Comparison of ENCODE assay signal across 9 cellular contexts in genomic region chr1:153968400-153968799, GRCh38. TPM values are rescaled to one million over a fixed set of nuclear protein-coding genes. Genes with fewer than 3 reads are reported as not detected.
DNase-seq lines count a peak whose midpoint lies in the region; ATAC-seq and TF ChIP-seq lines count a peak whose summit lies in the region.
"Had no signal": no experiment of that assay in that cellular context is flagged by ENCODE, and none has a peak within 500 bp of the region (broad histone marks: within the 10 kb centered on the region; RNA-seq: fewer than 3 reads in every experiment).

No MANE protein-coding gene starts in this region.

- in situ Hi-C loops in gastrocnemius medialis (cut with MboI; ENCODE audit: low sequenced_read_pairs in 4 of 4) = loop anchor here in 1 of 4 donors (10.0 kb wide), 1 partner anchor 294 kb away; the partner anchor contains the start of genes ILF2 and NPR1

- H3K36me3 ChIP-seq in GM23338 (ENCODE audit: insufficient read depth) = no peaks in the 10 kb centered on the region; the same call in 1 of the 2 replicates
- no peaks in the 10 kb centered on the region for H3K36me3 ChIP-seq in SJCRH30
- H3K36me3 ChIP-seq in gastrocnemius medialis = peaks cover 0 to 7% of the 10 kb centered on the region in 2 donors

- peak overlapping the region; percentile 76 for H3K4me2 ChIP-seq in GM23338

- H4K20me1 ChIP-seq in GM23338 (replicated peaks; ENCODE audit: insufficient read depth) = no peaks in the 10 kb centered on the region

- H3K27me3 Mint-ChIP-seq in GM23338 (ENCODE audit: insufficient read depth, low read depth, poor library complexity) = peaks cover 18% of the 10 kb centered on the region

- no peaks in the 10 kb centered on the region for H3K9me2 ChIP-seq in GM23338 (ENCODE audit: insufficient read depth)

- H3K27ac ChIP-seq in GM23338 (ENCODE audit: low read depth) (peak overlapping the region; percentile 97), SJCRH30 (no peak overlapping the region), gastrocnemius medialis (peak overlapping the region; percentile 87 to 94 (median 90))

- no peak overlapping the region for H2AFZ ChIP-seq in GM23338

- no peak for TF ChIP-seq POLR2A in gastrocnemius medialis (IDR thresholded peaks at IDR 0.05)

- DNase-seq in GM23338 (ENCODE audit: low spot score) (no peak), SJCRH30 (no peak), fibroblast of the aortic adventitia (ENCODE audit: low read depth) (no peak), gastrocnemius medialis (no peak), GF-D8 (lab: John Stamatoyannopoulos, UW) (no peak), NCI-H1930 (lab: John Stamatoyannopoulos, UW) (no peak), NK-92 (lab: John Stamatoyannopoulos, UW; ENCODE audit: unreplicated experiment) (no peak)
- DNase-seq: cortex of kidney had no signal

- peaks cover 4% of the 10 kb centered on the region; the same call in 1 of the 3 replicates for H3K9me3 Mint-ChIP-seq in GM23338

- peaks cover 40% of the 10 kb centered on the region for H3K36me3 Mint-ChIP-seq in GM23338 (ENCODE audit: low read depth)

- H3K4me3 ChIP-seq in GM23338 = peak overlapping the region; percentile 62
- H3K4me3 ChIP-seq in SJCRH30 = peak overlapping the region; percentile 64
- H3K4me3 ChIP-seq in fibroblast of the aortic adventitia (ENCODE audit: low read depth, low read length) = peak overlapping the region; percentile 77
- peak overlapping the region; percentile 56 to 68 (median 62) for H3K4me3 ChIP-seq in gastrocnemius medialis

- peaks cover 21% of the 10 kb centered on the region for H3K4me1 Mint-ChIP-seq in GM23338

- ATAC-seq in GM23338 = no peak
- ATAC-seq in gastrocnemius medialis = no peak
- ATAC-seq in GM21825 (IDR thresholded peaks at IDR 0.05; ENCODE audit: unreplicated experiment) = no peak

- H3K4me1 ChIP-seq in GM23338 (ENCODE audit: insufficient read depth) = peaks cover 28% of the 10 kb centered on the region
- no peaks in the 10 kb centered on the region for H3K4me1 ChIP-seq in SJCRH30
- H3K4me1 ChIP-seq in gastrocnemius medialis = peaks cover 26 to 28% of the 10 kb centered on the region in 2 donors

- TF ChIP-seq CTCF in GM23338 (conservative IDR thresholded peaks at IDR 0.05; ENCODE audit: low read depth in 2 of 2) (no peak), fibroblast of the aortic adventitia (IDR thresholded peaks at IDR 0.05; ENCODE audit: insufficient read depth, low read length) (no peak), gastrocnemius medialis (IDR thresholded peaks at IDR 0.05 in 4 of 5, conservative IDR thresholded peaks at IDR 0.05 in 1 of 5) (no peak)

- peak overlapping the region; percentile 97 for H3K27ac Mint-ChIP-seq in GM23338

- peak overlapping the region; percentile 81 for H3K4me3 Mint-ChIP-seq in GM23338

- peaks cover 27% of the 10 kb centered on the region; the same call in 1 of the 2 replicates for H3F3A ChIP-seq in GM23338 (replicated peaks; ENCODE audit: low read depth)

- no peaks in the 10 kb centered on the region for H3K27me3 ChIP-seq in GM23338 (ENCODE audit: insufficient read depth)
- no peaks in the 10 kb centered on the region for H3K27me3 ChIP-seq in SJCRH30
- H3K27me3 ChIP-seq in gastrocnemius medialis = no peaks in the 10 kb centered on the region

- H3K9me3 ChIP-seq in SJCRH30 (replicated peaks) (no peaks in the 10 kb centered on the region), gastrocnemius medialis (no peaks in the 10 kb centered on the region)

- peaks cover 26% of the 10 kb centered on the region for H3K79me2 ChIP-seq in GM23338 (replicated peaks; ENCODE audit: insufficient read depth)

- intact Hi-C loops in gastrocnemius medialis (cut with DNase I; ENCODE audit: low total_unique reads) = no loop called here

TF ChIP-seq in GM23338, 12 proteins besides CTCF, POLR2A, EP300 and RAD21:
- TF ChIP-seq NANOG (IDR thresholded peaks at IDR 0.05; ENCODE audit: borderline replicate concordance) = no peak

RNA-seq across cellular contexts. Expression of gene CREB3L4, which starts 0.7 kb away (rescaled TPM):
- total RNA-seq in GM23338 (2014; rRNA removed; shearing (Covaris generic)) = 21.3 and 26.8 TPM in 2 replicates
- polyA plus RNA-seq in GM23338 (2016; fragmentation: Nextera tagmentation; extraction: Ambion mirVana) = 16.7 and 19.3 TPM in 2 replicates
- total RNA-seq in SJCRH30 (2014; rRNA removed; shearing (Covaris generic)) = 7.5 and 9.3 TPM in 2 replicates
- total RNA-seq in fibroblast of the aortic adventitia (ENCODE audit: low replicate concordance) = 3.3 and 5.9 TPM in 2 replicates
- total RNA-seq in gastrocnemius medialis = 1 to 10 TPM; 4.5 to 7.9 (median 5.7) TPM

RNA-seq across cellular contexts. Expression of gene SLC39A1, which starts 5.1 kb away (rescaled TPM):
- 218 and 220 TPM in 2 replicates for total RNA-seq in GM23338 (2014; rRNA removed; shearing (Covaris generic))
- 87.3 and 91.3 TPM in 2 replicates for polyA plus RNA-seq in GM23338 (2016; fragmentation: Nextera tagmentation; extraction: Ambion mirVana)
- 74.4 and 77.2 TPM in 2 replicates for total RNA-seq in SJCRH30 (2014; rRNA removed; shearing (Covaris generic))
- total RNA-seq in fibroblast of the aortic adventitia (ENCODE audit: low replicate concordance) = 74.1 and 85.9 TPM in 2 replicates
- 10 to 100 TPM; 37.1 to 63.2 (median 47.9) TPM for total RNA-seq in gastrocnemius medialis

RNA-seq across cellular contexts. Expression of gene JTB, which starts 9.1 kb away (rescaled TPM):
- 179 and 208 TPM in 2 replicates for total RNA-seq in GM23338 (2014; rRNA removed; shearing (Covaris generic))
- 139 and 140 TPM in 2 replicates for polyA plus RNA-seq in GM23338 (2016; fragmentation: Nextera tagmentation; extraction: Ambion mirVana)
- 96.8 and 97.9 TPM in 2 replicates for total RNA-seq in SJCRH30 (2014; rRNA removed; shearing (Covaris generic))
- total RNA-seq in fibroblast of the aortic adventitia (ENCODE audit: low replicate concordance) (73.9 and 132 TPM in 2 replicates), gastrocnemius medialis (100 to 1,000 TPM; 157 to 309 (median 259) TPM)

RNA-seq across cellular contexts. Expression of gene CRTC2, which starts 10.0 kb away (rescaled TPM):
- 7.4 and 10.6 TPM in 2 replicates for total RNA-seq in GM23338 (2014; rRNA removed; shearing (Covaris generic))
- polyA plus RNA-seq in GM23338 (2016; fragmentation: Nextera tagmentation; extraction: Ambion mirVana) = 18.3 and 20.7 TPM in 2 replicates
- total RNA-seq in SJCRH30 (2014; rRNA removed; shearing (Covaris generic)) = 10.1 and 13.4 TPM in 2 replicates
- 6.6 and 8.6 TPM in 2 replicates for total RNA-seq in fibroblast of the aortic adventitia (ENCODE audit: low replicate concordance)
- 10 to 100 TPM; 17.4 to 27.1 (median 23.3) TPM for total RNA-seq in gastrocnemius medialis

RNA-seq across cellular contexts. Expression of gene RAB13, which starts 17.7 kb away (rescaled TPM):
- 38.0 and 38.6 TPM in 2 replicates for total RNA-seq in GM23338 (2014; rRNA removed; shearing (Covaris generic))
- polyA plus RNA-seq in GM23338 (2016; fragmentation: Nextera tagmentation; extraction: Ambion mirVana) = 171 and 177 TPM in 2 replicates
- total RNA-seq in SJCRH30 (2014; rRNA removed; shearing (Covaris generic)) = 32.4 and 36.5 TPM in 2 replicates
- 103 and 308 TPM in 2 replicates for total RNA-seq in fibroblast of the aortic adventitia (ENCODE audit: low replicate concordance)
- total RNA-seq in gastrocnemius medialis = 10 to 100 TPM in 1 of 4 donors, 1 to 10 TPM in 3; 6.4 to 12.3 (median 9.1) TPM
